ENCODE assay signal across 20 cellular contexts in the genomic region with DNA sequence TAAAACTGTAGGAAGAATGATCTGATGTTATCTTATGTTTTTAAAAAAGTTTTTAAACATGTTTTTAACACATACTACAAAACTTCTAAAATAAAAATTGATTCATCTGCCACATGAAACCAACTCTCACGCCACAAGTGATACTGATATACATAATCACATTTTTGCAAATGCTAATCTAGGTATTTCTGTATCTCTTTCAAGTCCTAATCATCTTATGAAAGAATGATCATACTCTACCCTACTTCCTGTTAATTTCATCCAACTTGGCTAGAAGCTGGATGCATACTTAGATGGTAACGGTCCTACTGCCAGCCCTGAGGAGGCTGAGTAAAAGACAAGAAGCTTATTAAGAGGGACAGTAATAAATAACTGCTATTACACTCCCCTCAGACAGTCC.
"Had no signal": no experiment of that assay in that cellular context is flagged by ENCODE, and none has a peak within 500 bp of the region (broad histone marks: within the 10 kb centered on the region; RNA-seq: fewer than 3 reads in every experiment).

No MANE protein-coding gene starts in this region.

- H3K27me3 ChIP-seq: SJSA1, suprapubic skin had no signal

- DNase-seq: activated CD4-positive, alpha-beta T cell treated with anti-CD3 and anti-CD28 coated beads, Interleukin-2, amount 10 ng/mL, durations not matched to agents 24 days and 14 days; activated CD8-positive, alpha-beta memory T cell treated with anti-CD3 and anti-CD28 coated beads, Interleukin-2, amount 50 U/mL, for 4 hours; activated naive CD4-positive, alpha-beta T cell treated with anti-CD3 and anti-CD28 coated beads for 36 hours; amygdala; central memory CD4-positive, alpha-beta T cell; endodermal cell; foreskin fibroblast; kidney; mammary epithelial cell; stimulated activated naive CD4-positive, alpha-beta T cell had no signal

- H3K27me3 Mint-ChIP-seq: activated CD4-positive, alpha-beta T cell treated with anti-CD3 and anti-CD28 coated beads, Interleukin-2, amount 10 ng/mL, durations not matched to agents 24 days and 14 days; brain; progenitor cell of endocrine pancreas; type B pancreatic cell had no signal

- H3K4me3 ChIP-seq: SJSA1, suprapubic skin had no signal

- H3K9me3 ChIP-seq: SJSA1, suprapubic skin had no signal

- H3K27ac ChIP-seq: epithelial cell of prostate, SJSA1, suprapubic skin had no signal

- H3K4me3 Mint-ChIP-seq: activated CD4-positive, alpha-beta T cell treated with anti-CD3 and anti-CD28 coated beads, Interleukin-2, amount 10 ng/mL, durations not matched to agents 24 days and 14 days; activated naive CD4-positive, alpha-beta T cell treated with anti-CD3 and anti-CD28 coated beads for 36 hours; endodermal cell; neural crest cell; T-helper 1 cell treated with Interleukin-12 subunit alpha and Interleukin-12 subunit beta and Interleukin-4 antibody, amounts not matched to agents 30 μg/mL and 1 μg/mL, for 36 hours; type B pancreatic cell had no signal

- H3K27ac Mint-ChIP-seq: activated CD4-positive, alpha-beta T cell treated with anti-CD3 and anti-CD28 coated beads, Interleukin-2, amount 10 ng/mL, durations not matched to agents 24 days and 14 days; activated naive CD4-positive, alpha-beta T cell treated with anti-CD3 and anti-CD28 coated beads for 36 hours; activated T-helper 2 cell treated with anti-CD3 and anti-CD28 coated beads, Interferon-gamma antibody, Interleukin-2, Interleukin-4, amounts not matched to agents 10 μg/mL and 5 μg/mL and 100 μg/mL, durations not matched to agents 14 hours and 24 hours and 36 hours; endodermal cell; T-helper 1 cell treated with Interleukin-12 subunit alpha and Interleukin-12 subunit beta and Interleukin-4 antibody, amounts not matched to agents 30 μg/mL and 1 μg/mL, for 36 hours; type B pancreatic cell had no signal

- ATAC-seq: left lobe of liver had no signal

- H3K9me3 Mint-ChIP-seq: activated CD4-positive, alpha-beta T cell treated with anti-CD3 and anti-CD28 coated beads, Interleukin-2, amount 10 ng/mL, durations not matched to agents 24 days and 14 days; activated naive CD4-positive, alpha-beta T cell treated with anti-CD3 and anti-CD28 coated beads for 36 hours; activated T-helper 2 cell treated with anti-CD3 and anti-CD28 coated beads, Interferon-gamma antibody, Interleukin-2, Interleukin-4, amounts not matched to agents 10 μg/mL and 5 μg/mL and 100 μg/mL, durations not matched to agents 14 hours and 24 hours and 36 hours; brain; endodermal cell; neural crest cell; T-helper 1 cell treated with Interleukin-12 subunit alpha and Interleukin-12 subunit beta and Interleukin-4 antibody, amounts not matched to agents 30 μg/mL and 1 μg/mL, for 36 hours; type B pancreatic cell had no signal

- H3K4me1 ChIP-seq: SJSA1, suprapubic skin had no signal

- H3K36me3 ChIP-seq: SJSA1 had no signal
